In genomic region chrX:45711231-45711630, GRCh38 we compare ENCODE assay signal across 1 cellular context.
TF ChIP-seq lines count a peak whose summit lies in the region.

No MANE protein-coding gene starts in this region.

TF ChIP-seq in IMR-90, 13 proteins besides CTCF, POLR2A, EP300 and RAD21:
- TF ChIP-seq SMC3 (IDR thresholded peaks at IDR 0.05; ENCODE audit: low read depth, low read length): no peak
- TF ChIP-seq MXI1 (IDR thresholded peaks at IDR 0.05; ENCODE audit: borderline replicate concordance, low read depth, low read length): no peak
- TF ChIP-seq FOS (IDR thresholded peaks at IDR 0.05; ENCODE audit: low read depth, low read length): no peak
- no peak for TF ChIP-seq RFX5 (IDR thresholded peaks at IDR 0.05; ENCODE audit: low read depth, low read length)
- no peak for TF ChIP-seq MAZ (IDR thresholded peaks at IDR 0.05; ENCODE audit: borderline replicate concordance, low read depth, low read length)
- TF ChIP-seq ELK1 (IDR thresholded peaks at IDR 0.05; ENCODE audit: borderline replicate concordance, low read depth, low read length): no peak
- TF ChIP-seq RCOR1 (IDR thresholded peaks at IDR 0.05; ENCODE audit: insufficient replicate concordance, low read length): no peak
- TF ChIP-seq CEBPB (IDR thresholded peaks at IDR 0.05; ENCODE audit: low read depth, low read length): no peak
- TF ChIP-seq BHLHE40 (IDR thresholded peaks at IDR 0.05; ENCODE audit: low read depth, low read length): no peak
- no peak for TF ChIP-seq NFE2L2 (IDR thresholded peaks at IDR 0.05; ENCODE audit: low read depth, low read length)
- TF ChIP-seq USF2 (IDR thresholded peaks at IDR 0.05; ENCODE audit: low read depth, low read length): no peak
- no peak for TF ChIP-seq CHD1 (IDR thresholded peaks at IDR 0.05; ENCODE audit: low read depth, low read length)
- no peak for TF ChIP-seq MAFK (IDR thresholded peaks at IDR 0.05; ENCODE audit: low read depth, low read length)
TF ChIP-seq in IMR-90: peak in this region for 0.
